ENCODE assay signal across 14 cellular contexts in the genomic region with DNA sequence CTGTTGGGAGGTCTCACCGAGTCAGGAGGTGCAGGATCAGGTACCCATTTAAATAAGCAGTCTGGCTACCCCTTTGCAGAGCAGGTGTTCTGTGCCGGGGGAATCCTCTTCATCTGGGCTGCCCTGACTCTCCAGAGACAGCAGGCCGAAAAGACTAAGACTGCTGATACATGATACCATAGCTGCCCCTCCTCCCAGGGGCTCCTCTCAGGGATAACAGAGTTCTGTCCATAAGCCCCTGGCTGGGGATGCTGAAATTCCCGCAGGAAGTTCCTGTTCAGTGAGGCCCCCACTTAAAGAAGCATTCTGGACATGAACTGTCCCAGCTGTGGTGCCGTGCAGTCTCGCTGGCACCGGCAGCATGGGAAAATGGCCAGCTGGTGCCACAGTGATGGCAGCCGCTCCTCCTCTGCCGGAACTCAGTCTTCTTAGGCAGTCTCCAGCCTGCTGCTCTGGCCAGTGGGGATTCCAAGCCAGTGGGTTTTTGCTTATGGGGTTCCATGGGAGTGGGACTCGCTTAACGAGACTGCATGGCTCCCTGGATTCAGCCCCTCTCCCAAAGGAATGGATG.
"Had no signal": no experiment of that assay in that cellular context is flagged by ENCODE, and none has a peak within 500 bp of the region (broad histone marks: within the 10 kb centered on the region; RNA-seq: fewer than 3 reads in every experiment).

No MANE protein-coding gene starts in this region.

- DNase-seq: activated CD4-positive, alpha-beta T cell treated with anti-CD3 and anti-CD28 coated beads, Interleukin-2, amount 50 U/mL, for 1 hour; activated naive CD8-positive, alpha-beta T cell treated with anti-CD3 and anti-CD28 coated beads, Interleukin-2, amount 10 ng/mL, durations not matched to agents 7 days and 5 days; activated T-cell treated with anti-CD3 and anti-CD28 coated beads for 4 hours; brain microvascular endothelial cell; hypothalamus; left ventricle myocardium superior; ovary; stimulated activated CD4-positive, alpha-beta T cell treated with anti-CD3 and anti-CD28 coated beads, Interleukin-12 subunit alpha, Interleukin-12 subunit beta, amount 100 ng/mL, for 4 hours; stimulated activated CD4-positive, alpha-beta T cell treated with anti-CD3 and anti-CD28 coated beads, Interleukin-2, amount 100 ng/mL, for 24 hours had no signal

- H3K4me3 ChIP-seq: coronary artery, ovary, thoracic aorta had no signal

- H3K27ac ChIP-seq: brain microvascular endothelial cell, coronary artery, ovary, thoracic aorta had no signal

- H3K9me3 ChIP-seq: thoracic aorta had no signal

- H3K27me3 ChIP-seq: brain microvascular endothelial cell, ovary had no signal

- H3K36me3 ChIP-seq: brain microvascular endothelial cell, ovary, thoracic aorta had no signal

- ATAC-seq: activated CD4-positive, CD25-positive, alpha-beta regulatory T cell treated with anti-CD3 and anti-CD28 coated beads, Interleukin-2, amount 50 U/mL, for 24 hours; esophagus mucosa; left ventricle myocardium superior; stimulated activated effector memory CD8-positive, alpha-beta T cell treated with anti-CD3 and anti-CD28 coated beads, Interleukin-12 subunit alpha, Interleukin-12 subunit beta, amount 100 ng/mL, for 72 hours had no signal
